Comparison of ENCODE assay signal across 8 cellular contexts in genomic region chr10:43362191-43362839, GRCh38. TPM values are rescaled to one million over a fixed set of nuclear protein-coding genes. Genes with fewer than 3 reads are reported as not detected.
DNase-seq lines count a peak whose midpoint lies in the region; ATAC-seq and TF ChIP-seq lines count a peak whose summit lies in the region.

No MANE protein-coding gene starts in this region.

- DNase-seq in BE2C (peak; percentile 96), NK-92 (lab: John Stamatoyannopoulos, UW; ENCODE audit: unreplicated experiment) (peak; percentile 77), fibroblast of lung (ENCODE audit: low read depth in 2 of 2) (peak; percentile 83 to 93), naive B cell (peak; percentile 92)
- DNase-seq in activated T-helper 1 cell treated with anti-CD3 and anti-CD28 coated beads, Interleukin-2, amount 50 U/mL, for 16 hours (ENCODE audit: low read depth in 1 of 2, low spot score in 1 of 2) = peak; percentile 90 to 97
- DNase-seq in stimulated activated CD8-positive, alpha-beta memory T cell treated with anti-CD3 and anti-CD28 coated beads, Interleukin-7, amount 100 ng/mL, for 48 hours (ENCODE audit: extremely low read depth in 1 of 2, low read depth in 1 of 2) = peak; percentile 91 to 100

- H3K4me1 Mint-ChIP-seq in naive B cell = peaks cover 10 to 25% (median 20%) of the 10 kb centered on the region in 3 donors

- H3K27ac ChIP-seq in fibroblast of lung (ENCODE audit: insufficient read depth, low read length) = no peak overlapping the region

- H3K4me3 ChIP-seq in BE2C (ENCODE audit: low read depth, low read length) = peak overlapping the region; percentile 69
- peak overlapping the region in 3 of 4 experiments; percentile 11 to 52 (median 48) for H3K4me3 ChIP-seq in fibroblast of lung (replicated peaks in 1 of 4; ENCODE audit: control extremely low read depth in 1 of 4, insufficient read depth in 1 of 4, low read depth in 3 of 4, low read length in 4 of 4)

- peak overlapping the region; percentile 5 for H3K9ac ChIP-seq in fibroblast of lung (ENCODE audit: insufficient read depth, low read length)

- H3K9me3 Mint-ChIP-seq in naive B cell = peaks cover 0 to 3% (median 0%) of the 10 kb centered on the region in 7 donors

- no peaks in the 10 kb centered on the region for H3K27me3 Mint-ChIP-seq in naive B cell

- ATAC-seq in GM19324 (IDR thresholded peaks at IDR 0.05; ENCODE audit: low FRiP score, unreplicated experiment) (peak; percentile 99), HG03520 (IDR thresholded peaks at IDR 0.05; ENCODE audit: unreplicated experiment) (peak; percentile 97), naive B cell (ENCODE audit: low read depth in 2 of 2) (peak; percentile 95 to 97)

- H2AFZ ChIP-seq in fibroblast of lung (ENCODE audit: low read length) = peak overlapping the region; percentile 60

- no peaks in the 10 kb centered on the region for H3K27me3 ChIP-seq in BE2C
- no peaks in the 10 kb centered on the region for H3K27me3 ChIP-seq in fibroblast of lung (ENCODE audit: control insufficient read depth, insufficient read depth, low read length)

- H3K27ac Mint-ChIP-seq in naive B cell = peak overlapping the region; percentile 65 to 98 (median 92)

- TF ChIP-seq CTCF in BE2C (IDR thresholded peaks at IDR 0.05; ENCODE audit: low read depth, low read length) (peak; percentile 59), fibroblast of lung (conservative IDR thresholded peaks at IDR 0.05 in 1 of 2, IDR thresholded peaks at IDR 0.05 in 1 of 2; ENCODE audit: low read depth in 1 of 2, low read length in 2 of 2) (peak in 1 of 2 donors; percentile 43)

- peak overlapping the region; percentile 67 for H3K4me2 ChIP-seq in fibroblast of lung (ENCODE audit: extremely low read depth, insufficient read depth, low read length)

- H4K20me1 ChIP-seq in fibroblast of lung (ENCODE audit: control insufficient read depth, extremely low read depth, insufficient read depth, low read length) = no peaks in the 10 kb centered on the region

- no peaks in the 10 kb centered on the region for H3K36me3 Mint-ChIP-seq in naive B cell

- H3K36me3 ChIP-seq in BE2C = no peaks in the 10 kb centered on the region
- H3K36me3 ChIP-seq in fibroblast of lung (ENCODE audit: control insufficient read depth, insufficient read depth, low read length) = no peaks in the 10 kb centered on the region

- no peaks in the 10 kb centered on the region for H3K9me3 ChIP-seq in BE2C
- H3K9me3 ChIP-seq in fibroblast of lung (ENCODE audit: control insufficient read depth, insufficient read depth, low read depth, low read length) = no peaks in the 10 kb centered on the region

- H3K4me1 ChIP-seq in BE2C = no peaks in the 10 kb centered on the region
- no peaks in the 10 kb centered on the region for H3K4me1 ChIP-seq in fibroblast of lung (ENCODE audit: control insufficient read depth, extremely low read depth, insufficient read depth, low read length)

- peak overlapping the region; percentile 87 to 99 (median 96) for H3K4me3 Mint-ChIP-seq in naive B cell

- H3K79me2 ChIP-seq in fibroblast of lung (ENCODE audit: control insufficient read depth, insufficient read depth, low read length) = no peaks in the 10 kb centered on the region

RNA-seq across cellular contexts. Expression of gene FXYD4, which starts 9.1 kb away (rescaled TPM):
- not detected for polyA plus RNA-seq in BE2C (2012; ENCODE audit: insufficient read depth, insufficient read length, low read depth)
- not detected in 2 replicates for total RNA-seq in fibroblast of lung
- polyA plus RNA-seq in fibroblast of lung = not detected in 2 replicates
- polyA plus RNA-seq in fibroblast of lung (2012) = not detected in 2 replicates
- not detected in 2 replicates for polyA minus RNA-seq in fibroblast of lung (ENCODE audit: low replicate concordance)
- polyA plus RNA-seq in naive B cell (ENCODE audit: low read depth in 6 of 6) = not detected

RNA-seq across cellular contexts. Expression of gene HNRNPF, which starts 46.7 kb away (rescaled TPM):
- 240 TPM for polyA plus RNA-seq in BE2C (2012; ENCODE audit: insufficient read depth, insufficient read length, low read depth)
- 217 and 293 TPM in 2 replicates for total RNA-seq in fibroblast of lung
- polyA plus RNA-seq in fibroblast of lung (203 and 228 TPM in 2 replicates), naive B cell (ENCODE audit: low read depth in 6 of 6) (100 to 1,000 TPM; 166 to 228 (median 215) TPM)
- 143 and 185 TPM in 2 replicates for polyA plus RNA-seq in fibroblast of lung (2012)
- 110 and 152 TPM in 2 replicates for polyA minus RNA-seq in fibroblast of lung (ENCODE audit: low replicate concordance)
